In the genomic region with DNA sequence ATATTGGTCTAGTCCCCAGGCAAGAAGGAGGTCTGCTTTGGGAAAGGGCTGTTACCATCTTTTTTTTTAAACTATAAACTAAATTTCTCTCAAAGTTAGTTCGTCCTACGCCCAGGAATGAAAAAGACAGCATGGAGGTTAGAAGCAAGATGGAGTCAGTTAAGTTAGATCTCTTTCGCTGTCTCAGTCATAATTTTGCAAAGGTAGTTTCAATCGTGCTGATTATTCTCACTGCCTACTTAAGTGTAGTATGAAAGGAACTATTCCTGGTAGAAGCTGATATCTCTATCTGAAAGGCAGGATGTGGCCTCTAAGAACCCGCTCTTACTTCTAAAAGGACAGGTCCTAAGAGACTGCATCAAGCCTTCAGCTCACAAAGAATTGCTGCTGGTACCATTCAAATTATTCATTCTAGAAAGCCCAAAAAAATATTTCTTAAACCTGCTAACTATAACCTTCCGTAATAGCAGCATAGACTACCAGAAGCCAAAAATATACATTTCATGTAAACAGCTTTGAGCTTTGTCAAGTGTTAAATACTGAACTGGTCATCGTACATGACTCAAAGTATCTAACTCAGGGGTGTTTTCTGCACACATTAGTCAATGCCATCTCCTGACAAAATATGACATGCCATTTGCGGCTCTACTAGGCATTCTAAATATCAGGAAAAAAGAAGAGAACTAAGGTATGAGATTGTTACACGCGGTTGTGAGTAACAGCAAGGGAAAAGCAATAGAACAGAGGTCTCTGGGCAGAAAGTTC, we compare ENCODE assay signal across 19 cellular contexts.
A peak's percentile ranks its signal among the peaks of the same experiment; 100 is the strongest.
DNase-seq lines count a peak whose midpoint lies in the region; ATAC-seq and TF ChIP-seq lines count a peak whose summit lies in the region.
"Had no signal": no experiment of that assay in that cellular context is flagged by ENCODE, and none has a peak within 500 bp of the region (broad histone marks: within the 10 kb centered on the region; RNA-seq: fewer than 3 reads in every experiment).

No MANE protein-coding gene starts in this region.

- intact Hi-C loops in activated T-helper 1 cell treated with anti-CD3 and anti-CD28 coated beads, Interleukin-12 subunit alpha, Interleukin-12 subunit beta, Interleukin-2, Interleukin-4 antibody, amounts not matched to agents 30 ng/mL and 10 ng/mL and 1 ng/mL, durations not matched to agents 14 hours and 24 hours and 36 hours (cut with micrococcal nuclease), result loop anchor here (5.0 kb wide), 2 partner anchors 35 to 255 kb away; a partner anchor contains a TSS
- intact Hi-C loops in esophagus muscularis mucosa (cut with DNase I), result loop anchor here (2.0 to 10.0 kb wide), 3 partner anchors 80 to 152 kb away; no protein-coding TSS in a partner anchor

- CTCF ChIA-PET in activated naive CD4-positive, alpha-beta T cell treated with anti-CD3 and anti-CD28 coated beads, Interleukin-2, amount 10 ng/mL, durations not matched to agents 7 days and 5 days (lab: Charles Lee), result interaction anchor here (1.4 to 5.9 kb wide), 6 partner anchors 77 to 298 kb away, joined by 3 to 91 read pairs (median 58); a partner anchor contains a TSS

- TF ChIP-seq POLR2A in esophagus muscularis mucosa (IDR thresholded peaks at IDR 0.05; ENCODE audit: low read depth), result no peak

- no peaks in the 10 kb centered on the region for H3K27me3 ChIP-seq in esophagus muscularis mucosa
- H3K27me3 ChIP-seq: SJSA1 had no signal

- no peak for TF ChIP-seq EP300 in esophagus muscularis mucosa (IDR thresholded peaks at IDR 0.05)

- peaks cover 4% of the 10 kb centered on the region for H3K36me3 Mint-ChIP-seq in activated naive CD4-positive, alpha-beta T cell treated with anti-CD3 and anti-CD28 coated beads, Interleukin-2, amount 10 ng/mL, durations not matched to agents 7 days and 5 days
- peaks cover 2% of the 10 kb centered on the region for H3K36me3 Mint-ChIP-seq in activated T-helper 1 cell treated with anti-CD3 and anti-CD28 coated beads, Interleukin-12 subunit alpha, Interleukin-12 subunit beta, Interleukin-2, Interleukin-4 antibody, amounts not matched to agents 30 ng/mL and 10 ng/mL and 1 ng/mL, durations not matched to agents 14 hours and 24 hours and 36 hours (ENCODE audit: low read depth)
- H3K36me3 Mint-ChIP-seq in stimulated activated effector memory CD8-positive, alpha-beta T cell treated with anti-CD3 and anti-CD28 coated beads, Interleukin-12 subunit alpha, Interleukin-12 subunit beta, amount 100 ng/mL, for 72 hours, result no peaks in the 10 kb centered on the region
- H3K36me3 Mint-ChIP-seq: CD14-positive monocyte had no signal

- no peaks in the 10 kb centered on the region for H3K36me3 ChIP-seq in KOPT-K1 (ENCODE audit: insufficient read depth, low read length)
- H3K36me3 ChIP-seq in esophagus muscularis mucosa, result no peaks in the 10 kb centered on the region
- H3K36me3 ChIP-seq: SJSA1 had no signal

- ATAC-seq in stimulated activated effector memory CD8-positive, alpha-beta T cell treated with anti-CD3 and anti-CD28 coated beads, Interleukin-12 subunit alpha, Interleukin-12 subunit beta, amount 100 ng/mL, for 72 hours, result peak; percentile 65
- ATAC-seq: left lobe of liver, Panc1 had no signal

- DNase-seq in activated naive CD4-positive, alpha-beta T cell treated with anti-CD3 and anti-CD28 coated beads, Interleukin-2, amount 10 ng/mL, durations not matched to agents 7 days and 5 days, result peak; percentile 39
- DNase-seq in activated naive CD4-positive, alpha-beta T cell (lab: John Stamatoyannopoulos, UW), result no peak
- DNase-seq in activated T-helper 1 cell treated with anti-CD3 and anti-CD28 coated beads, Interleukin-12 subunit alpha, Interleukin-12 subunit beta, Interleukin-2, Interleukin-4 antibody, amounts not matched to agents 30 ng/mL and 10 ng/mL and 1 ng/mL, durations not matched to agents 14 hours and 24 hours and 36 hours (ENCODE audit: low spot score), result peak; percentile 9
- DNase-seq in stimulated activated effector memory CD8-positive, alpha-beta T cell treated with anti-CD3 and anti-CD28 coated beads, Interleukin-12 subunit alpha, Interleukin-12 subunit beta, amount 100 ng/mL, for 72 hours (ENCODE audit: low spot score in 2 of 2), result no peak
- DNase-seq in NCI-H2029 (lab: John Stamatoyannopoulos, UW) (no peak), esophagus muscularis mucosa (ENCODE audit: extremely low spot score) (no peak), dedifferentiated amniotic fluid mesenchymal stem cell (ENCODE audit: extremely low spot score) (no peak)
- DNase-seq: aorta; NCI-H1694; NCI-H226; retina; stimulated activated CD4-positive, alpha-beta T cell treated with anti-CD3 and anti-CD28 coated beads, Interleukin-12 subunit alpha, Interleukin-12 subunit beta, amount 100 ng/mL, for 4 hours; stimulated activated CD8-positive, alpha-beta memory T cell treated with anti-CD3 and anti-CD28 coated beads, Interleukin-4, amount 100 ng/mL, for 48 hours had no signal

- H3K9me3 Mint-ChIP-seq in activated naive CD4-positive, alpha-beta T cell treated with anti-CD3 and anti-CD28 coated beads, Interleukin-2, amount 10 ng/mL, durations not matched to agents 7 days and 5 days, result no peaks in the 10 kb centered on the region
- peaks cover 3% of the 10 kb centered on the region for H3K9me3 Mint-ChIP-seq in activated T-helper 1 cell treated with anti-CD3 and anti-CD28 coated beads, Interleukin-12 subunit alpha, Interleukin-12 subunit beta, Interleukin-2, Interleukin-4 antibody, amounts not matched to agents 30 ng/mL and 10 ng/mL and 1 ng/mL, durations not matched to agents 14 hours and 24 hours and 36 hours
- H3K9me3 Mint-ChIP-seq in stimulated activated effector memory CD8-positive, alpha-beta T cell treated with anti-CD3 and anti-CD28 coated beads, Interleukin-12 subunit alpha, Interleukin-12 subunit beta, amount 100 ng/mL, for 72 hours, result no peaks in the 10 kb centered on the region
- H3K9me3 Mint-ChIP-seq: CD14-positive monocyte had no signal

- no peaks in the 10 kb centered on the region for H3K9me3 ChIP-seq in KOPT-K1 (ENCODE audit: insufficient read depth, low read length, poor library complexity, severe bottlenecking)
- H3K9me3 ChIP-seq in esophagus muscularis mucosa, result no peaks in the 10 kb centered on the region
- H3K9me3 ChIP-seq: SJSA1 had no signal

- H3K27ac Mint-ChIP-seq in activated naive CD4-positive, alpha-beta T cell treated with anti-CD3 and anti-CD28 coated beads, Interleukin-2, amount 10 ng/mL, durations not matched to agents 7 days and 5 days, result peak overlapping the region; percentile 67
- peak overlapping the region; percentile 70 for H3K27ac Mint-ChIP-seq in activated T-helper 1 cell treated with anti-CD3 and anti-CD28 coated beads, Interleukin-12 subunit alpha, Interleukin-12 subunit beta, Interleukin-2, Interleukin-4 antibody, amounts not matched to agents 30 ng/mL and 10 ng/mL and 1 ng/mL, durations not matched to agents 14 hours and 24 hours and 36 hours
- peak overlapping the region; percentile 11 for H3K27ac Mint-ChIP-seq in stimulated activated effector memory CD8-positive, alpha-beta T cell treated with anti-CD3 and anti-CD28 coated beads, Interleukin-12 subunit alpha, Interleukin-12 subunit beta, amount 100 ng/mL, for 72 hours

- no peak overlapping the region for H3K4me3 Mint-ChIP-seq in activated naive CD4-positive, alpha-beta T cell treated with anti-CD3 and anti-CD28 coated beads, Interleukin-2, amount 10 ng/mL, durations not matched to agents 7 days and 5 days
- H3K4me3 Mint-ChIP-seq in activated T-helper 1 cell treated with anti-CD3 and anti-CD28 coated beads, Interleukin-12 subunit alpha, Interleukin-12 subunit beta, Interleukin-2, Interleukin-4 antibody, amounts not matched to agents 30 ng/mL and 10 ng/mL and 1 ng/mL, durations not matched to agents 14 hours and 24 hours and 36 hours, result no peak overlapping the region
- no peak overlapping the region for H3K4me3 Mint-ChIP-seq in stimulated activated effector memory CD8-positive, alpha-beta T cell treated with anti-CD3 and anti-CD28 coated beads, Interleukin-12 subunit alpha, Interleukin-12 subunit beta, amount 100 ng/mL, for 72 hours
- H3K4me3 Mint-ChIP-seq: CD14-positive monocyte had no signal

- H3K4me1 Mint-ChIP-seq in activated naive CD4-positive, alpha-beta T cell treated with anti-CD3 and anti-CD28 coated beads, Interleukin-2, amount 10 ng/mL, durations not matched to agents 7 days and 5 days, result peaks cover 58% of the 10 kb centered on the region
- peaks cover 67% of the 10 kb centered on the region for H3K4me1 Mint-ChIP-seq in activated T-helper 1 cell treated with anti-CD3 and anti-CD28 coated beads, Interleukin-12 subunit alpha, Interleukin-12 subunit beta, Interleukin-2, Interleukin-4 antibody, amounts not matched to agents 30 ng/mL and 10 ng/mL and 1 ng/mL, durations not matched to agents 14 hours and 24 hours and 36 hours (ENCODE audit: low read depth)
- H3K4me1 Mint-ChIP-seq in stimulated activated effector memory CD8-positive, alpha-beta T cell treated with anti-CD3 and anti-CD28 coated beads, Interleukin-12 subunit alpha, Interleukin-12 subunit beta, amount 100 ng/mL, for 72 hours, result peaks cover 48% of the 10 kb centered on the region

- no peaks in the 10 kb centered on the region for H3K27me3 Mint-ChIP-seq in activated naive CD4-positive, alpha-beta T cell treated with anti-CD3 and anti-CD28 coated beads, Interleukin-2, amount 10 ng/mL, durations not matched to agents 7 days and 5 days
- H3K27me3 Mint-ChIP-seq in activated T-helper 1 cell treated with anti-CD3 and anti-CD28 coated beads, Interleukin-12 subunit alpha, Interleukin-12 subunit beta, Interleukin-2, Interleukin-4 antibody, amounts not matched to agents 30 ng/mL and 10 ng/mL and 1 ng/mL, durations not matched to agents 14 hours and 24 hours and 36 hours (ENCODE audit: insufficient read depth), result no peaks in the 10 kb centered on the region

- peaks cover 0 to 4% (median 0%) of the 10 kb centered on the region in 4 donors for H3K4me1 ChIP-seq in esophagus muscularis mucosa
- H3K4me1 ChIP-seq: SJSA1 had no signal

- no peak overlapping the region for H3K4me3 ChIP-seq in esophagus muscularis mucosa
- H3K4me3 ChIP-seq: SJSA1 had no signal

- 91% methylated on average over 10 of the region's 10 CpGs for WGBS in esophagus muscularis mucosa

- peak overlapping the region; percentile 35 for H3K27ac ChIP-seq in KOPT-K1 (ENCODE audit: low read depth, low read length, poor library complexity, severe bottlenecking)
- no peak overlapping the region for H3K27ac ChIP-seq in esophagus muscularis mucosa (replicated peaks in 1 of 4)
- H3K27ac ChIP-seq: HL-60, SJSA1 had no signal

- no peak for TF ChIP-seq CTCF in esophagus muscularis mucosa (IDR thresholded peaks at IDR 0.05)

Comparison
In these comparisons a context has a peak if more than half of its experiments do, and no peak if none do; other contexts are left out.
1. DNase-seq: peak in activated naive CD4-positive, alpha-beta T cell treated with anti-CD3 and anti-CD28 coated beads, Interleukin-2, amount 10 ng/mL, durations not matched to agents 7 days and 5 days (single experiment) and activated T-helper 1 cell treated with anti-CD3 and anti-CD28 coated beads, Interleukin-12 subunit alpha, Interleukin-12 subunit beta, Interleukin-2, Interleukin-4 antibody, amounts not matched to agents 30 ng/mL and 10 ng/mL and 1 ng/mL, durations not matched to agents 14 hours and 24 hours and 36 hours (single experiment); none in activated naive CD4-positive, alpha-beta T cell (0 of 4), stimulated activated effector memory CD8-positive, alpha-beta T cell treated with anti-CD3 and anti-CD28 coated beads, Interleukin-12 subunit alpha, Interleukin-12 subunit beta, amount 100 ng/mL, for 72 hours (0 of 2), NCI-H2029 (single experiment), esophagus muscularis mucosa (single experiment) and dedifferentiated amniotic fluid mesenchymal stem cell (single experiment).
2. H3K27ac Mint-ChIP-seq: peak in every context shown above with its lines; median percentile 70 in activated T-helper 1 cell treated with anti-CD3 and anti-CD28 coated beads, Interleukin-12 subunit alpha, Interleukin-12 subunit beta, Interleukin-2, Interleukin-4 antibody, amounts not matched to agents 30 ng/mL and 10 ng/mL and 1 ng/mL, durations not matched to agents 14 hours and 24 hours and 36 hours; 67 in activated naive CD4-positive, alpha-beta T cell treated with anti-CD3 and anti-CD28 coated beads, Interleukin-2, amount 10 ng/mL, durations not matched to agents 7 days and 5 days; 11 in stimulated activated effector memory CD8-positive, alpha-beta T cell treated with anti-CD3 and anti-CD28 coated beads, Interleukin-12 subunit alpha, Interleukin-12 subunit beta, amount 100 ng/mL, for 72 hours.